12 cellular contexts compared by ENCODE assay signal in genomic region chr10:31754803-31755624, GRCh38.
DNase-seq lines count a peak whose midpoint lies in the region; ATAC-seq, FAIRE-seq and TF ChIP-seq lines count a peak whose summit lies in the region.
"Had no signal": no experiment of that assay in that cellular context is flagged by ENCODE, and none has a peak within 500 bp of the region (broad histone marks: within the 10 kb centered on the region; RNA-seq: fewer than 3 reads in every experiment).

No MANE protein-coding gene starts in this region.

- BruUV-seq in HepG2 (replicated peaks; lab: Mats Ljungman, UMichigan): no TSS peak

- FAIRE-seq in HepG2 (lab: Jason Lieb, UNC): no peak

- no peaks in the 10 kb centered on the region for H3K79me2 ChIP-seq in HepG2 (ENCODE audit: insufficient read depth, low read length)

- CTCF ChIA-PET in HepG2 (lab: Yijun Ruan, JAX; ENCODE audit: low intra/inter-chr PET ratio, low total read pairs): no interaction called here

- H4K20me1 ChIP-seq in HepG2 (ENCODE audit: insufficient read depth, low read length): no peaks in the 10 kb centered on the region

- in situ Hi-C loops in astrocyte of the cerebellum (cut with HindIII; ENCODE audit: low sequenced_read_pairs) (no loop called here), HepG2 (cut with HindIII; ENCODE audit: extremely low pct_ligation_motif_present, low pct_unique_long_range_greater_than_20kb) (loop anchor here (25.0 kb wide), 1 partner anchor 968 kb away; no protein-coding TSS in a partner anchor), transverse colon (cut with MboI; ENCODE audit: low pct_ligation_motif_present in 1 of 4, low pct_unique_long_range_greater_than_20kb in 1 of 4, low sequenced_read_pairs in 3 of 4) (loop anchor here in 2 of 4 donors (25.0 kb wide), 2 partner anchors 618 to 968 kb away; no protein-coding TSS in a partner anchor)

- no peaks in the 10 kb centered on the region for H3K36me3 ChIP-seq in heart right ventricle
- no peaks in the 10 kb centered on the region for H3K36me3 ChIP-seq in HepG2 (replicated peaks in 1 of 2; ENCODE audit: control insufficient read depth in 1 of 2, insufficient read depth in 2 of 2, low read length in 2 of 2)
- H3K36me3 ChIP-seq in transverse colon: no peaks in the 10 kb centered on the region
- H3K36me3 ChIP-seq: tibial nerve had no signal

- WGBS in heart right ventricle, 2 donors: 40% methylated on average over 14 of the region's 14 CpGs
- WGBS in HepG2 (ENCODE audit: low lambda C conversion rate): 28% methylated on average over 10 of the region's 14 CpGs
- WGBS in transverse colon (ENCODE audit: low coverage in 1 of 2), 2 donors: 58 to 66% methylated on average over 3 to 12 of the region's 14 CpGs

- H3K4me2 ChIP-seq in HepG2 (ENCODE audit: low read depth, low read length): no peak overlapping the region

- TF ChIP-seq CTCF in heart right ventricle (IDR thresholded peaks at IDR 0.05): no peak
- TF ChIP-seq CTCF in astrocyte of the cerebellum (IDR thresholded peaks at IDR 0.05; ENCODE audit: low read depth, low read length, missing control alignments): no peak
- TF ChIP-seq CTCF in HepG2 (CRISPR knock-in tag; IDR thresholded peaks at IDR 0.05): no peak
- TF ChIP-seq CTCF in transverse colon (IDR thresholded peaks at IDR 0.05): no peak

- no peak for TF ChIP-seq EP300 in HepG2 (IDR thresholded peaks at IDR 0.05; ENCODE audit: low read depth in 2 of 2, low read length in 2 of 2)
- no peak for TF ChIP-seq EP300 in HepG2 (CRISPR knock-in tag; IDR thresholded peaks at IDR 0.05; ENCODE audit: borderline replicate concordance)
- no peak for TF ChIP-seq EP300 in transverse colon (IDR thresholded peaks at IDR 0.05; ENCODE audit: low read depth)

- ATAC-seq in heart right ventricle: no peak
- no peak for ATAC-seq in left ventricle myocardium superior
- peak; percentile 11; the same call in 1 of the 3 replicates for ATAC-seq in HepG2
- no peak for ATAC-seq in HG03571 (IDR thresholded peaks at IDR 0.05; ENCODE audit: unreplicated experiment)

- no peak overlapping the region for H3K4me3 ChIP-seq in heart right ventricle
- H3K4me3 ChIP-seq in astrocyte of the cerebellum (ENCODE audit: low read depth, low read length): no peak overlapping the region
- no peak overlapping the region for H3K4me3 ChIP-seq in HepG2 (replicated peaks in 1 of 3; ENCODE audit: insufficient read depth in 1 of 3, low read depth in 2 of 3, low read length in 3 of 3)
- no peak overlapping the region for H3K4me3 ChIP-seq in transverse colon
- H3K4me3 ChIP-seq: lung, tibial nerve had no signal

- H3K9me3 ChIP-seq in heart right ventricle (no peaks in the 10 kb centered on the region), HepG2 (ENCODE audit: low read length) (no peaks in the 10 kb centered on the region), transverse colon (no peaks in the 10 kb centered on the region)
- H3K9me3 ChIP-seq: tibial nerve had no signal

- intact Hi-C loops in heart right ventricle (cut with DNase I): loop anchor here in 7 of 10 donors (5.0 to 10.0 kb wide), 4 partner anchors 48 to 438 kb away; partner anchors contain the start of gene ZEB1 (in 1 of the 7)
- intact Hi-C loops in left ventricle myocardium superior (cut with micrococcal nuclease): no loop called here
- intact Hi-C loops in HepG2 (cut with micrococcal nuclease; ENCODE audit: unreplicated experiment): no loop called here
- intact Hi-C loops in transverse colon (cut with DNase I; ENCODE audit: low total_unique reads): loop anchor here (5.0 kb wide), 1 partner anchor 58 kb away; no protein-coding TSS in a partner anchor

- POLR2A ChIA-PET in HepG2 (lab: Yijun Ruan, JAX): no interaction called here

- H3K4me1 ChIP-seq in heart right ventricle (peaks cover 19 to 64% (median 45%) of the 10 kb centered on the region in 9 donors), HepG2 (ENCODE audit: insufficient read depth, low read length) (peaks cover 23% of the 10 kb centered on the region), transverse colon (peaks cover 9 to 32% (median 16%) of the 10 kb centered on the region in 4 donors)

- DNase-seq in heart right ventricle (no peak), left ventricle myocardium superior (no peak), astrocyte of the cerebellum (ENCODE audit: low read depth) (peak; percentile 53), HepG2 (ENCODE audit: low spot score) (peak; percentile 23), transverse colon (no peak), NK-92 (lab: John Stamatoyannopoulos, UW; ENCODE audit: unreplicated experiment) (no peak), SIG-M5 (lab: John Stamatoyannopoulos, UW) (no peak)
- DNase-seq: NCI-H226, T1000 had no signal

- H3K27me3 ChIP-seq in heart right ventricle (no peaks in the 10 kb centered on the region), HepG2 (ENCODE audit: control insufficient read depth in 1 of 2, insufficient read depth in 2 of 2, low read length in 2 of 2) (peaks cover 3 to 27% of the 10 kb centered on the region in 2 experiments; a peak in 4 of 5 replicates), transverse colon (no peaks in the 10 kb centered on the region)
- H3K27me3 ChIP-seq: tibial nerve had no signal

- TF ChIP-seq POLR2A in HepG2 (IDR thresholded peaks at IDR 0.05; ENCODE audit: insufficient read depth in 1 of 2, low read depth in 2 of 2, low read length in 2 of 2): no peak
- no peak for TF ChIP-seq POLR2A in transverse colon (IDR thresholded peaks at IDR 0.05)

- H3K27ac ChIP-seq in heart right ventricle: peak overlapping the region in 8 of 10 donors; percentile 23 to 96 (median 61)
- no peak overlapping the region for H3K27ac ChIP-seq in HepG2 (ENCODE audit: extremely low read length, insufficient read depth, low read length)
- H3K27ac ChIP-seq in transverse colon: peak overlapping the region in 3 of 4 donors; percentile 11 to 52 (median 45)

- no peak overlapping the region for H3K9ac ChIP-seq in HepG2 (ENCODE audit: insufficient read depth, low read depth, low read length)

- no peak for TF ChIP-seq RAD21 in HepG2 (CRISPR knock-in tag; IDR thresholded peaks at IDR 0.05)

- H2AFZ ChIP-seq in HepG2 (ENCODE audit: low read length): no peak overlapping the region

TF ChIP-seq in HepG2, 621 proteins besides CTCF, POLR2A, EP300 and RAD21:
- TF ChIP-seq NFKB2 (CRISPR knock-in tag; IDR thresholded peaks at IDR 0.05; ENCODE audit: borderline replicate concordance): no peak
- peak; percentile 43 for TF ChIP-seq TEAD3 (CRISPR knock-in tag; optimal IDR thresholded peaks at IDR 0.05; ENCODE audit: borderline replicate concordance)
- TF ChIP-seq ZNF235 (CRISPR knock-in tag; IDR thresholded peaks at IDR 0.05; ENCODE audit: borderline replicate concordance): no peak
- TF ChIP-seq, protein P1, sequence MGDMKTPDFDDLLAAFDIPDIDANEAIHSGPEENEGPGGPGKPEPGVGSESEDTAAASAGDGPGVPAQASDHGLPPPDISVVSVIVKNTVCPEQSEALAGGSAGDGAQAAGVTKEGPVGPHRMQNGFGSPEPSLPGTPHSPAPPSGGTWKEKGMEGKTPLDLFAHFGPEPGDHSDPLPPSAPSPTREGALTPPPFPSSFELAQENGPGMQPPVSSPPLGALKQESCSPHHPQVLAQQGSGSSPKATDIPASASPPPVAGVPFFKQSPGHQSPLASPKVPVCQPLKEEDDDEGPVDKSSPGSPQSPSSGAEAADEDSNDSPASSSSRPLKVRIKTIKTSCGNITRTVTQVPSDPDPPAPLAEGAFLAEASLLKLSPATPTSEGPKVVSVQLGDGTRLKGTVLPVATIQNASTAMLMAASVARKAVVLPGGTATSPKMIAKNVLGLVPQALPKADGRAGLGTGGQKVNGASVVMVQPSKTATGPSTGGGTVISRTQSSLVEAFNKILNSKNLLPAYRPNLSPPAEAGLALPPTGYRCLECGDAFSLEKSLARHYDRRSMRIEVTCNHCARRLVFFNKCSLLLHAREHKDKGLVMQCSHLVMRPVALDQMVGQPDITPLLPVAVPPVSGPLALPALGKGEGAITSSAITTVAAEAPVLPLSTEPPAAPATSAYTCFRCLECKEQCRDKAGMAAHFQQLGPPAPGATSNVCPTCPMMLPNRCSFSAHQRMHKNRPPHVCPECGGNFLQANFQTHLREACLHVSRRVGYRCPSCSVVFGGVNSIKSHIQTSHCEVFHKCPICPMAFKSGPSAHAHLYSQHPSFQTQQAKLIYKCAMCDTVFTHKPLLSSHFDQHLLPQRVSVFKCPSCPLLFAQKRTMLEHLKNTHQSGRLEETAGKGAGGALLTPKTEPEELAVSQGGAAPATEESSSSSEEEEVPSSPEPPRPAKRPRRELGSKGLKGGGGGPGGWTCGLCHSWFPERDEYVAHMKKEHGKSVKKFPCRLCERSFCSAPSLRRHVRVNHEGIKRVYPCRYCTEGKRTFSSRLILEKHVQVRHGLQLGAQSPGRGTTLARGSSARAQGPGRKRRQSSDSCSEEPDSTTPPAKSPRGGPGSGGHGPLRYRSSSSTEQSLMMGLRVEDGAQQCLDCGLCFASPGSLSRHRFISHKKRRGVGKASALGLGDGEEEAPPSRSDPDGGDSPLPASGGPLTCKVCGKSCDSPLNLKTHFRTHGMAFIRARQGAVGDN (CRISPR knock-in tag; IDR thresholded peaks at IDR 0.05): peak; percentile 14; the same call in 1 of the 2 replicates

Comparison
In these comparisons a context has a peak if more than half of its experiments do, and no peak if none do; other contexts are left out.
1. intact Hi-C loops: an anchor here in heart right ventricle (5.0 to 10.0 kb wide) and transverse colon (5.0 kb wide); none called in left ventricle myocardium superior and HepG2.
2. DNase-seq: peak in astrocyte of the cerebellum (single experiment) and HepG2 (single experiment); none in heart right ventricle (0 of 2), left ventricle myocardium superior (single experiment), transverse colon (single experiment), NK-92 (single experiment) and SIG-M5 (single experiment).